8 cellular contexts compared by ENCODE assay signal in the genomic region with DNA sequence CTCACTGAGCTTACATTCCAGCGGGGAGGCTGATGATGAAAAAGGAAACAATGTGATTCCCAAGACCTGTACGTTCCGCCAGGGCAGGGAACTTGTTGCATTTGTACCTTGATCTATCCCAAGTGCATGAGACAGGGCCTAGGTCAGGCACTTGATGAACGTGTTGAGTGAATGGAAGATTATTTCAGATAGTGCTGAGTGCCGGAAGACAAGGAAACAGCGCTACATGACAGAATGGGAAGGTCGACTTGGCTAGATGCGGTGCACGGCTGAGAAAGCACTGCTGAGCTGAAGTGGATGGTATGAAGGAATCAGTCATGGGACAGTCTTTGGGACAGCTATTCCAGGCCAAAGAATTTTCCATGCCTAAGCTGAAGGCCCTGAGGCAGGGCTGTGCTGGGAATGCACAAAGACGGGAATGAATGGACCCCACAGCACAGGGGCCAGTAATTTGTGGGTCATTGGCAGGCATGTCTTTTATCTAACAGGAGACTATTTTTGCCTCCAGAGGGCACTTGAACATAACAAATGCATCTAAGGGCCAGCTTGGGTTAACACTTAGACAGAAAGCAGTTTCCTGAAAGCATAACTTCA. TPM values are rescaled to one million over a fixed set of nuclear protein-coding genes. Genes with fewer than 3 reads are reported as not detected.
A peak's percentile ranks its signal among the peaks of the same experiment; 100 is the strongest.
DNase-seq lines count a peak whose midpoint lies in the region; ATAC-seq and TF ChIP-seq lines count a peak whose summit lies in the region.
"Not testable (repeated sequence)": the region's sequence is repeated elsewhere in the genome, so short reads cannot be mapped to it uniquely, and the experiment has no call there.

No MANE protein-coding gene starts in this region.

- not testable (repeated sequence) for H3K4me3 Mint-ChIP-seq in WTC11

- not testable (repeated sequence) for TF ChIP-seq CTCF in WTC11 (IDR thresholded peaks at IDR 0.05)
- peak; percentile 36 for TF ChIP-seq CTCF in liver (IDR thresholded peaks at IDR 0.05; ENCODE audit: low read depth, low read length, missing input control)
- TF ChIP-seq CTCF in tibial nerve (IDR thresholded peaks at IDR 0.05), result peak in 3 of 5 experiments; percentile 9 to 25 (median 19)

- POLR2A ChIA-PET in WTC11 (lab: Charles Lee), result interaction anchor here (1.7 kb wide), 1 partner anchor 8 kb away, joined by 4 read pairs; no protein-coding TSS in a partner anchor

- not testable (repeated sequence) for H3K27me3 ChIP-seq in liver (ENCODE audit: control insufficient read depth in 4 of 4, insufficient read depth in 4 of 4, low read length in 3 of 4); tibial nerve

- H3K9me3 Mint-ChIP-seq in WTC11, result not testable (repeated sequence)

- peak; percentile 72 for ATAC-seq in GM19395 (IDR thresholded peaks at IDR 0.05; ENCODE audit: unreplicated experiment)
- ATAC-seq in HG03095 (IDR thresholded peaks at IDR 0.05; ENCODE audit: unreplicated experiment), result peak; percentile 70
- ATAC-seq in WTC11, result peak; percentile 68

- not testable (repeated sequence) for TF ChIP-seq EP300 in tibial nerve (IDR thresholded peaks at IDR 0.05)

- DNase-seq in DMS53 (lab: John Stamatoyannopoulos, UW) (peak; percentile 73), NCI-H2171 treated with DMSO at 0.1 percent for 48 hours (lab: John Stamatoyannopoulos, UW) (peak; percentile 29), erythroblast (lab: John Stamatoyannopoulos, UW) (peak; percentile 49 to 65)
- not testable (repeated sequence) for DNase-seq in WTC11 (ENCODE audit: low spot score); tibial nerve (ENCODE audit: low spot score in 2 of 2)

- not testable (repeated sequence) for H3K4me3 ChIP-seq in liver (ENCODE audit: low read depth in 1 of 3, low read length in 3 of 3); tibial nerve

- not testable (repeated sequence) for H3K4me1 ChIP-seq in liver (ENCODE audit: control insufficient read depth in 4 of 4, insufficient read depth in 4 of 4, low read length in 3 of 4); tibial nerve

- 55% methylated on average over 10 of the region's 10 CpGs for WGBS in liver
- 61 to 68% methylated on average over 10 of the region's 10 CpGs for WGBS in tibial nerve, 2 donors

- not testable (repeated sequence) for H3K27ac Mint-ChIP-seq in WTC11

- TF ChIP-seq POLR2A in erythroblast (IDR thresholded peaks at IDR 0.05; ENCODE audit: low read length); tibial nerve (IDR thresholded peaks at IDR 0.05): not testable (repeated sequence)

- H3K27ac ChIP-seq in liver (ENCODE audit: low read depth in 1 of 2, low read length in 2 of 2); tibial nerve: not testable (repeated sequence)

- not testable (repeated sequence) for H3K36me3 Mint-ChIP-seq in WTC11

- CTCF ChIA-PET in WTC11 (lab: Charles Lee), result interaction anchor here (0.6 to 2.7 kb wide), 11 partner anchors 8 to 593 kb away, joined by 3 to 21 read pairs (median 5); a partner anchor contains a TSS

- H3K9me3 ChIP-seq in liver (ENCODE audit: control insufficient read depth in 4 of 4, low read length in 3 of 4); tibial nerve: not testable (repeated sequence)

- TF ChIP-seq RAD21 in liver (IDR thresholded peaks at IDR 0.05), result peak; percentile 75 to 77

- not testable (repeated sequence) for H3K27me3 Mint-ChIP-seq in WTC11 (ENCODE audit: low read depth)

- not testable (repeated sequence) for H3K9ac ChIP-seq in liver (ENCODE audit: low read depth in 1 of 2, low read length in 2 of 2)

- not testable (repeated sequence) for H3K36me3 ChIP-seq in liver (ENCODE audit: control insufficient read depth in 4 of 4, insufficient read depth in 3 of 4, low read depth in 1 of 4, low read length in 3 of 4); tibial nerve

- not testable (repeated sequence) for H3K4me1 Mint-ChIP-seq in WTC11

TF ChIP-seq in liver, 16 proteins besides CTCF, POLR2A, EP300 and RAD21:
- TF ChIP-seq, protein P1, sequence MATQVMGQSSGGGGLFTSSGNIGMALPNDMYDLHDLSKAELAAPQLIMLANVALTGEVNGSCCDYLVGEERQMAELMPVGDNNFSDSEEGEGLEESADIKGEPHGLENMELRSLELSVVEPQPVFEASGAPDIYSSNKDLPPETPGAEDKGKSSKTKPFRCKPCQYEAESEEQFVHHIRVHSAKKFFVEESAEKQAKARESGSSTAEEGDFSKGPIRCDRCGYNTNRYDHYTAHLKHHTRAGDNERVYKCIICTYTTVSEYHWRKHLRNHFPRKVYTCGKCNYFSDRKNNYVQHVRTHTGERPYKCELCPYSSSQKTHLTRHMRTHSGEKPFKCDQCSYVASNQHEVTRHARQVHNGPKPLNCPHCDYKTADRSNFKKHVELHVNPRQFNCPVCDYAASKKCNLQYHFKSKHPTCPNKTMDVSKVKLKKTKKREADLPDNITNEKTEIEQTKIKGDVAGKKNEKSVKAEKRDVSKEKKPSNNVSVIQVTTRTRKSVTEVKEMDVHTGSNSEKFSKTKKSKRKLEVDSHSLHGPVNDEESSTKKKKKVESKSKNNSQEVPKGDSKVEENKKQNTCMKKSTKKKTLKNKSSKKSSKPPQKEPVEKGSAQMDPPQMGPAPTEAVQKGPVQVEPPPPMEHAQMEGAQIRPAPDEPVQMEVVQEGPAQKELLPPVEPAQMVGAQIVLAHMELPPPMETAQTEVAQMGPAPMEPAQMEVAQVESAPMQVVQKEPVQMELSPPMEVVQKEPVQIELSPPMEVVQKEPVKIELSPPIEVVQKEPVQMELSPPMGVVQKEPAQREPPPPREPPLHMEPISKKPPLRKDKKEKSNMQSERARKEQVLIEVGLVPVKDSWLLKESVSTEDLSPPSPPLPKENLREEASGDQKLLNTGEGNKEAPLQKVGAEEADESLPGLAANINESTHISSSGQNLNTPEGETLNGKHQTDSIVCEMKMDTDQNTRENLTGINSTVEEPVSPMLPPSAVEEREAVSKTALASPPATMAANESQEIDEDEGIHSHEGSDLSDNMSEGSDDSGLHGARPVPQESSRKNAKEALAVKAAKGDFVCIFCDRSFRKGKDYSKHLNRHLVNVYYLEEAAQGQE (IDR thresholded peaks at IDR 0.05), result peak; percentile 15

RNA-seq across cellular contexts. Expression of a gene that starts 33.1 kb away (rescaled TPM):
- total RNA-seq in WTC11 (2021) (8.0 to 9.5 TPM (median 8.5 TPM) in 3 replicates), liver (1 to 10 TPM; 1.0 to 1.4 TPM), tibial nerve (1 to 10 TPM; 3.1 to 7.6 (median 6.0) TPM)
- 1 to 10 TPM in 1 of 2 donors, under 1 TPM in 1; 0.81 to 2.4 TPM for polyA plus RNA-seq in liver

RNA-seq across cellular contexts. Expression of a gene that starts 43.5 kb away (rescaled TPM):
- total RNA-seq in WTC11 (2021) (74.8 to 77.6 TPM (median 76.3 TPM) in 3 replicates), liver (10 to 100 TPM; 17.2 to 24.4 TPM), tibial nerve (10 to 100 TPM; 27.3 to 47.3 (median 37.6) TPM)
- polyA plus RNA-seq in liver, result 10 to 100 TPM; 15.5 to 24.9 TPM
